Comparison of ENCODE assay signal across 32 cellular contexts in genomic region chr11:13917269-13917668, GRCh38. TPM values are rescaled to one million over a fixed set of nuclear protein-coding genes. Genes with fewer than 3 reads are reported as not detected.
"Had no signal": no experiment of that assay in that cellular context is flagged by ENCODE, and none has a peak within 500 bp of the region (broad histone marks: within the 10 kb centered on the region; RNA-seq: fewer than 3 reads in every experiment).

No MANE protein-coding gene starts in this region.

- H3K27me3 ChIP-seq: cardiac muscle cell, Peyer's patch had no signal

- H3K27me3 Mint-ChIP-seq: activated CD8-positive, alpha-beta T cell treated with anti-CD3 and anti-CD28 coated beads for 36 hours; activated naive CD8-positive, alpha-beta T cell treated with anti-CD3 and anti-CD28 coated beads for 36 hours; activated T-helper 17 cell treated with anti-CD3 and anti-CD28 coated beads, Interleukin-2, amount 50 U/mL, for 72 hours had no signal

- H3K27ac Mint-ChIP-seq: activated CD8-positive, alpha-beta T cell treated with anti-CD3 and anti-CD28 coated beads for 36 hours; activated naive CD8-positive, alpha-beta T cell treated with anti-CD3 and anti-CD28 coated beads for 36 hours; activated T-cell treated with anti-CD3 and anti-CD28 coated beads, Interleukin-2, amount 50 U/mL, for 72 hours; activated T-helper 17 cell treated with anti-CD3 and anti-CD28 coated beads, Interleukin-2, amount 50 U/mL, for 72 hours; T-helper 1 cell treated with Interleukin-12 subunit alpha and Interleukin-12 subunit beta and Interleukin-4 antibody, amounts not matched to agents 30 μg/mL and 1 μg/mL, for 36 hours; T-helper 2 cell treated with Interferon-gamma antibody and Interleukin-4, amounts not matched to agents 5 μg/mL and 100 μg/mL, for 36 hours had no signal

- DNase-seq: activated CD4-positive, alpha-beta T cell treated with anti-CD3 and anti-CD28 coated beads for 1 hour; activated CD4-positive, alpha-beta T cell treated with anti-CD3 and anti-CD28 coated beads for 48 hours; activated CD4-positive, CD25-positive, alpha-beta regulatory T cell; activated CD8-positive, alpha-beta T cell treated with anti-CD3 and anti-CD28 coated beads for 36 hours; activated effector memory CD4-positive, alpha-beta T cell treated with anti-CD3 and anti-CD28 coated beads, Interleukin-2, amount 50 U/mL, for 16 hours; activated naive CD4-positive, alpha-beta T cell; activated naive CD4-positive, alpha-beta T cell treated with anti-CD3 and anti-CD28 coated beads, Interleukin-2, amount 50 U/mL, for 16 hours; activated naive CD8-positive, alpha-beta T cell treated with anti-CD3 and anti-CD28 coated beads for 36 hours; activated T-cell treated with anti-CD3 and anti-CD28 coated beads, Interleukin-2, amount 50 U/mL, for 1 hour; activated T-cell treated with anti-CD3 and anti-CD28 coated beads, Interleukin-2, amount 50 U/mL, for 72 hours; amniotic stem cell; aorta; NCI-H1105 treated with DMSO at 0.1 percent for 48 hours; NCI-H1436; NCI-H1694; NCI-H1930; NCI-H2081 treated with DMSO at 0.1 percent for 48 hours; NCI-H226; NCI-H524 treated with DMSO at 0.1 percent for 48 hours; PC-3; Peyer's patch; RPMI8226; SHP77 treated with DMSO at 0.1 percent for 48 hours; SK-N-SH had no signal

- H3K4me1 ChIP-seq: SJSA1 had no signal

- H3K9me3 Mint-ChIP-seq: activated CD8-positive, alpha-beta T cell treated with anti-CD3 and anti-CD28 coated beads for 36 hours had no signal

- H3K9ac ChIP-seq: SK-N-SH had no signal

- H3K4me1 Mint-ChIP-seq: activated naive CD8-positive, alpha-beta T cell treated with anti-CD3 and anti-CD28 coated beads for 36 hours had no signal

- H3K36me3 ChIP-seq: cardiac muscle cell, Peyer's patch, SJSA1 had no signal

- H3K9me3 ChIP-seq: Peyer's patch, SK-N-SH had no signal

- H3K27ac ChIP-seq: cardiac muscle cell, Peyer's patch, SJSA1, VCaP had no signal

- H3K36me3 Mint-ChIP-seq: activated naive CD8-positive, alpha-beta T cell treated with anti-CD3 and anti-CD28 coated beads for 36 hours had no signal

- H3K4me3 Mint-ChIP-seq: activated CD8-positive, alpha-beta T cell treated with anti-CD3 and anti-CD28 coated beads for 36 hours; activated naive CD8-positive, alpha-beta T cell treated with anti-CD3 and anti-CD28 coated beads for 36 hours; activated T-cell treated with anti-CD3 and anti-CD28 coated beads, Interleukin-2, amount 50 U/mL, for 72 hours; activated T-helper 17 cell treated with anti-CD3 and anti-CD28 coated beads, Interleukin-2, amount 50 U/mL, for 72 hours; central memory CD8-positive, alpha-beta T cell; T-helper 1 cell treated with Interleukin-12 subunit alpha and Interleukin-12 subunit beta and Interleukin-4 antibody, amounts not matched to agents 30 μg/mL and 1 μg/mL, for 36 hours; T-helper 2 cell treated with Interferon-gamma antibody and Interleukin-4, amounts not matched to agents 5 μg/mL and 100 μg/mL, for 36 hours had no signal

- H3K4me3 ChIP-seq: cardiac muscle cell, Peyer's patch, SJSA1 had no signal

- ATAC-seq: activated CD8-positive, alpha-beta T cell treated with anti-CD3 and anti-CD28 coated beads for 36 hours; activated T-cell treated with anti-CD3 and anti-CD28 coated beads, Interleukin-2, amount 50 U/mL, for 72 hours; activated T-helper 17 cell treated with anti-CD3 and anti-CD28 coated beads, Interleukin-2, amount 50 U/mL, for 72 hours; PC-3 had no signal

RNA-seq across cellular contexts. Expression of gene SPON1, which starts 45.3 kb away (rescaled TPM):
- total RNA-seq: MCF 10A, PC-3 had no signal
- polyA plus RNA-seq: SK-N-SH had no signal
